27 cellular contexts compared by ENCODE assay signal in the genomic region with DNA sequence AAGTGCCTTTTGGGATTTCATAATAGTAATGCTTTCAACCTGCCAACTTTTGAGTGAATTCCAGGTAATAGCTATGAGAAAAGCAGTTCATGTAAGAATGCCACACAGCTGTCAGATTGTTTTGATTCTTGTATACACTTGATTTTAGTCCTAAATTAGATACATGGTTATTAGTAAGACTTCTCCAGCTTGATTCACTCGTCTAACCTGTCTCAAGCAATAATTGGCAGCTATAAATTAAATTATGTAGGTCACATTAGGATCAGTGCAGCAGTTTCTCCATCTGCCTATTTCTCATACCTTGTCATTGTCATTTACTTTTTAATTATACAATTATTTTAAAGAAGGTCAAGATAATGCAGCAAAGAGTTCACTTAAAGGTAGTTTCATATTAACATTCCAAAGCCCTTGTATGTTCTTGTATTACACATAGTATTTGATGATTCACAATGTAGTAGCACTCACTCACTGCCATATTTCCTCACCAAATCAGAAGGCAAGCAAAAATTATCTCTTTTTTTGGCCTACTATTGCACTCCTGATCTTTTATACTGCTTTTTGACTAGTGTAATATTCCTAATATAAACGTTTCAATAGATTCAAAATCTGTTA. TPM values are rescaled to one million over a fixed set of nuclear protein-coding genes. Genes with fewer than 3 reads are reported as not detected.
DNase-seq lines count a peak whose midpoint lies in the region; TF ChIP-seq lines count a peak whose summit lies in the region.
"Had no signal": no experiment of that assay in that cellular context is flagged by ENCODE, and none has a peak within 500 bp of the region (broad histone marks: within the 10 kb centered on the region; RNA-seq: fewer than 3 reads in every experiment).

No MANE protein-coding gene starts in this region.

- no peaks in the 10 kb centered on the region for H3K36me3 ChIP-seq in esophagus (ENCODE audit: control insufficient read depth in 2 of 2, insufficient read depth in 2 of 2, low read length in 1 of 2)
- no peaks in the 10 kb centered on the region for H3K36me3 ChIP-seq in vagina
- H3K36me3 ChIP-seq: gastroesophageal sphincter, left ventricle myocardium inferior, uterus had no signal

- 54 to 59% methylated on average over 2 of the region's 2 CpGs for WGBS in esophagus, 2 donors

- intact Hi-C loops in vagina (cut with DNase I), result no loop called here

- no peak overlapping the region for H3K4me3 ChIP-seq in esophagus (ENCODE audit: low read depth in 1 of 2, low read length in 2 of 2)
- no peak overlapping the region for H3K4me3 ChIP-seq in vagina
- H3K4me3 ChIP-seq: gastroesophageal sphincter, GM12878, hepatocyte, left ventricle myocardium inferior, SK-N-MC, skin epidermis, uterus had no signal

- no peaks in the 10 kb centered on the region for H3K27me3 Mint-ChIP-seq in HFFc6 (ENCODE audit: insufficient read depth)
- H3K27me3 Mint-ChIP-seq: activated CD4-positive, alpha-beta T cell treated with anti-CD3 and anti-CD28 coated beads for 36 hours; activated T-cell treated with anti-CD3 and anti-CD28 coated beads, Interleukin-2, amount 50 U/mL, for 24 hours; stimulated activated naive CD8-positive, alpha-beta T cell treated with anti-CD3 and anti-CD28 coated beads, Interleukin-15, Interleukin-2, amounts not matched to agents 100 ng/mL and 50 ng/mL, for 24 hours had no signal

- peak; percentile 10 for DNase-seq in HFFc6
- peak; percentile 60 for DNase-seq in RWPE1 (ENCODE audit: low spot score)
- peak; percentile 33 for DNase-seq in kidney tubule cell (ENCODE audit: low spot score)
- no peak for DNase-seq in vagina (ENCODE audit: extremely low spot score in 2 of 2)
- no peak for DNase-seq in NCI-H1092 (lab: John Stamatoyannopoulos, UW)
- no peak for DNase-seq in activated CD4-positive, alpha-beta T cell treated with anti-CD3 and anti-CD28 coated beads for 4 hours
- DNase-seq in iPS-NIHi11 (ENCODE audit: low spot score), result no peak
- DNase-seq: activated CD4-positive, alpha-beta T cell treated with anti-CD3 and anti-CD28 coated beads for 36 hours; activated gamma-delta T cell; activated naive CD8-positive, alpha-beta T cell treated with anti-CD3 and anti-CD28 coated beads, Interleukin-2, amount 10 ng/mL, durations not matched to agents 7 days and 5 days; activated T-cell treated with anti-CD3 and anti-CD28 coated beads, Interleukin-2, amount 50 U/mL, for 24 hours; C1 segment of cervical spinal cord; DND-41; left ventricle myocardium inferior; naive B cell; NCI-H1105; NCI-H2029; occipital lobe; T-helper 2 cell; uterus had no signal

- H3K27me3 ChIP-seq in esophagus (ENCODE audit: control insufficient read depth in 1 of 2, insufficient read depth in 2 of 2, low read length in 2 of 2), result no peaks in the 10 kb centered on the region
- no peaks in the 10 kb centered on the region for H3K27me3 ChIP-seq in vagina
- H3K27me3 ChIP-seq: gastroesophageal sphincter, hepatocyte, uterus had no signal

- no peaks in the 10 kb centered on the region for H3K36me3 Mint-ChIP-seq in HFFc6 (ENCODE audit: low read depth)
- H3K36me3 Mint-ChIP-seq: activated naive CD8-positive, alpha-beta T cell treated with anti-CD3 and anti-CD28 coated beads, Interleukin-2, amount 10 ng/mL, durations not matched to agents 7 days and 5 days; naive B cell had no signal

- POLR2A ChIA-PET in RWPE1 (lab: Yijun Ruan, JAX; ENCODE audit: low non-redundant PET), result no interaction called here

- CTCF ChIA-PET in RWPE1 (lab: Yijun Ruan, JAX), result no interaction called here

- no peak overlapping the region for H3K4me3 Mint-ChIP-seq in HFFc6
- H3K4me3 Mint-ChIP-seq: activated CD4-positive, alpha-beta T cell treated with anti-CD3 and anti-CD28 coated beads for 36 hours; activated naive CD8-positive, alpha-beta T cell treated with anti-CD3 and anti-CD28 coated beads, Interleukin-2, amount 10 ng/mL, durations not matched to agents 7 days and 5 days; activated T-cell treated with anti-CD3 and anti-CD28 coated beads, Interleukin-2, amount 50 U/mL, for 24 hours; naive B cell; stimulated activated naive CD8-positive, alpha-beta T cell treated with anti-CD3 and anti-CD28 coated beads, Interleukin-15, Interleukin-2, amounts not matched to agents 100 ng/mL and 50 ng/mL, for 24 hours had no signal

- H3K27ac Mint-ChIP-seq in HFFc6, result no peak overlapping the region
- H3K27ac Mint-ChIP-seq: activated CD4-positive, alpha-beta T cell treated with anti-CD3 and anti-CD28 coated beads for 36 hours; activated naive CD8-positive, alpha-beta T cell treated with anti-CD3 and anti-CD28 coated beads, Interleukin-2, amount 10 ng/mL, durations not matched to agents 7 days and 5 days; activated T-cell treated with anti-CD3 and anti-CD28 coated beads, Interleukin-2, amount 50 U/mL, for 24 hours; naive B cell; stimulated activated naive CD8-positive, alpha-beta T cell treated with anti-CD3 and anti-CD28 coated beads, Interleukin-15, Interleukin-2, amounts not matched to agents 100 ng/mL and 50 ng/mL, for 24 hours had no signal

- H3K9me3 ChIP-seq in esophagus (ENCODE audit: control insufficient read depth in 2 of 2, insufficient read depth in 1 of 2, low read depth in 1 of 2, low read length in 1 of 2) (peaks cover 0 to 2% of the 10 kb centered on the region in 2 donors), vagina (no peaks in the 10 kb centered on the region)
- H3K9me3 ChIP-seq: gastroesophageal sphincter, left ventricle myocardium inferior, uterus had no signal

- no peaks in the 10 kb centered on the region for H3K4me1 ChIP-seq in esophagus (ENCODE audit: control insufficient read depth in 2 of 2, insufficient read depth in 2 of 2, low read length in 1 of 2)
- no peaks in the 10 kb centered on the region for H3K4me1 ChIP-seq in vagina
- H3K4me1 ChIP-seq: gastroesophageal sphincter, left ventricle myocardium inferior, uterus had no signal

- TF ChIP-seq CTCF in HFFc6 (IDR thresholded peaks at IDR 0.05), result no peak
- no peak for TF ChIP-seq CTCF in RWPE1 (conservative IDR thresholded peaks at IDR 0.05; ENCODE audit: low read depth)
- TF ChIP-seq CTCF in vagina (IDR thresholded peaks at IDR 0.05), result no peak

- no peak for TF ChIP-seq POLR2A in vagina (IDR thresholded peaks at IDR 0.05)

- peaks cover 39% of the 10 kb centered on the region for H3K4me1 Mint-ChIP-seq in HFFc6 (ENCODE audit: low read depth)
- H3K4me1 Mint-ChIP-seq: naive B cell had no signal

- H3K27ac ChIP-seq in RWPE1 (no peak overlapping the region), esophagus (ENCODE audit: low read depth in 2 of 2, low read length in 1 of 2) (peak overlapping the region; percentile 59 to 65), vagina (no peak overlapping the region)
- H3K27ac ChIP-seq: gastroesophageal sphincter, hepatocyte, left ventricle myocardium inferior, SK-N-MC, skin epidermis, uterus had no signal

- no peaks in the 10 kb centered on the region for H3K9me3 Mint-ChIP-seq in HFFc6
- H3K9me3 Mint-ChIP-seq: activated naive CD8-positive, alpha-beta T cell treated with anti-CD3 and anti-CD28 coated beads, Interleukin-2, amount 10 ng/mL, durations not matched to agents 7 days and 5 days; activated T-cell treated with anti-CD3 and anti-CD28 coated beads, Interleukin-2, amount 50 U/mL, for 24 hours; naive B cell; stimulated activated naive CD8-positive, alpha-beta T cell treated with anti-CD3 and anti-CD28 coated beads, Interleukin-15, Interleukin-2, amounts not matched to agents 100 ng/mL and 50 ng/mL, for 24 hours had no signal

RNA-seq across cellular contexts. Expression of a gene that starts 10.9 kb away (rescaled TPM):
- total RNA-seq in HFFc6 (2021; fragmentation: NEBNext Ultra II Directional; extraction: Animal tissue kit (Norgen Biotek cat#: 25700)), result 10 to 100 TPM; 10.7 to 14.1 (median 12.8) TPM
- polyA plus RNA-seq in esophagus, result 10 to 100 TPM in 1 of 2 donors, 1 to 10 TPM in 1; 5.0 to 10.0 TPM
- total RNA-seq in vagina, result 22.6 TPM

RNA-seq across cellular contexts. Expression of a gene that starts 46.3 kb away (rescaled TPM):
- total RNA-seq in HFFc6 (2021; fragmentation: NEBNext Ultra II Directional; extraction: Animal tissue kit (Norgen Biotek cat#: 25700)), result 1 to 10 TPM; 5.6 to 8.3 (median 7.2) TPM
- 1 to 10 TPM; 1.5 to 2.0 TPM for polyA plus RNA-seq in esophagus
- total RNA-seq in vagina, result 15.7 TPM

Comparison
In these comparisons a context has a peak if more than half of its experiments do, and no peak if none do; other contexts are left out.
1. DNase-seq: peak in HFFc6 (single experiment), RWPE1 (single experiment) and kidney tubule cell (single experiment); none in vagina (0 of 2), NCI-H1092 (single experiment), activated CD4-positive, alpha-beta T cell treated with anti-CD3 and anti-CD28 coated beads for 4 hours (0 of 2) and iPS-NIHi11 (single experiment).
2. H3K27ac ChIP-seq: peak in esophagus (2 of 2); none in RWPE1 (single experiment) and vagina (single experiment).